31 cellular contexts compared by ENCODE assay signal in the genomic region with DNA sequence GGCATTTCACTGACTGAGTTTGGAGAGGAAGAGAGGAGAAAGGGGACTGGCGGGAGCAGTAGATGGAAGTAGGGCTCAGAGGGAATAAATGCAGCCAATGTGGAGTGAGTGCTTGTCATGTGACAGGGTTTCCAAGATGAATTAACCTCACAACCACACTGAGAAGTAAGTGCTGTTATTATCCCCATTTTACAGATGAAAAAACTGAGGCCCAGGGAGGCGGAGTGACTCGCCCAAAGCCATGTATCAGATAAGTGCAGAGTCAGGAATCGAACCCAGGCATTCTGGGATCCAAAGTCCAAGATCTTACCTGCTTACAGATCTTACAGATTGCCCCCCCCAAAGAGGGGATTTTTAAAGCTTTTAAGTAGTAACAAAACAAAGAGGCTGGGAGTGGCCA.
"Had no signal": no experiment of that assay in that cellular context is flagged by ENCODE, and none has a peak within 500 bp of the region (broad histone marks: within the 10 kb centered on the region; RNA-seq: fewer than 3 reads in every experiment).

No MANE protein-coding gene starts in this region.

- H3K4me3 Mint-ChIP-seq: natural killer cell; nephron; neural progenitor cell; stimulated activated memory B cell treated with anti-CD40 and anti-IgM and Interleukin-4, amounts not matched to agents 10 μg/mL and 1 μg/mL and 100 μg/mL, for 72 hours; stimulated activated naive CD8-positive, alpha-beta T cell treated with anti-CD3 and anti-CD28 coated beads, Interleukin-15, amount 100 ng/mL, for 72 hours; type B pancreatic cell had no signal

- H3K36me3 ChIP-seq: neural progenitor cell, ovary, spleen, suprapubic skin, tibial artery, transverse colon, upper lobe of right lung, uterus had no signal

- DNase-seq: natural killer cell; occipital lobe; ovary; posterior cingulate gyrus; psoas muscle; right cardiac atrium; spleen; stimulated activated CD4-positive, alpha-beta T cell treated with anti-CD3 and anti-CD28 coated beads, Interleukin-12 subunit alpha, Interleukin-12 subunit beta, amount 100 ng/mL, for 4 hours; stimulated activated CD4-positive, alpha-beta T cell treated with anti-CD3 and anti-CD28 coated beads, Interleukin-1b, Interleukin-23, amount 100 ng/mL, for 48 hours; stimulated activated CD4-positive, alpha-beta T cell treated with anti-CD3 and anti-CD28 coated beads, Interleukin-4, amount 100 ng/mL, for 1 hour; stimulated activated CD4-positive, alpha-beta T cell treated with anti-CD3 and anti-CD28 coated beads, Interleukin-4, amount 100 ng/mL, for 4 hours; stimulated activated CD8-positive, alpha-beta memory T cell treated with anti-CD3 and anti-CD28 coated beads, Interleukin-4, amount 100 ng/mL, for 48 hours; stimulated activated naive CD4-positive, alpha-beta T cell; stimulated activated naive CD8-positive, alpha-beta T cell treated with anti-CD3 and anti-CD28 coated beads, Interleukin-15, amount 100 ng/mL, for 72 hours; stimulated activated naive CD8-positive, alpha-beta T cell treated with anti-CD3 and anti-CD28 coated beads, Interleukin-15, Interleukin-2, amounts not matched to agents 100 U/mL and 50 U/mL, for 24 hours; substantia nigra; testis; tibial artery; transverse colon; upper lobe of right lung; uterus had no signal

- H3K27ac ChIP-seq: neural progenitor cell, ovary, parathyroid adenoma, psoas muscle, skin epidermis, spleen, suprapubic skin, testis, tibial artery, transverse colon, upper lobe of right lung, uterus had no signal

- H2AFZ ChIP-seq: neural progenitor cell, parathyroid adenoma had no signal

- H3K27ac Mint-ChIP-seq: natural killer cell; nephron; neural progenitor cell; progenitor cell of endocrine pancreas; stimulated activated memory B cell treated with anti-CD40 and anti-IgM and Interleukin-4, amounts not matched to agents 10 μg/mL and 1 μg/mL and 100 μg/mL, for 72 hours; stimulated activated naive CD8-positive, alpha-beta T cell treated with anti-CD3 and anti-CD28 coated beads, Interleukin-15, amount 100 ng/mL, for 72 hours; type B pancreatic cell had no signal

- H3K36me3 Mint-ChIP-seq: natural killer cell; neural progenitor cell; stimulated activated memory B cell treated with anti-CD40 and anti-IgM and Interleukin-4, amounts not matched to agents 10 μg/mL and 1 μg/mL and 100 μg/mL, for 72 hours; type B pancreatic cell had no signal

- H3K9me3 ChIP-seq: ovary, psoas muscle, suprapubic skin, testis, tibial artery, transverse colon, uterus had no signal

- H3K4me2 ChIP-seq: neural progenitor cell, smooth muscle cell had no signal

- H3K9me3 Mint-ChIP-seq: natural killer cell; neural progenitor cell; stimulated activated memory B cell treated with anti-CD40 and anti-IgM and Interleukin-4, amounts not matched to agents 10 μg/mL and 1 μg/mL and 100 μg/mL, for 72 hours; stimulated activated naive CD8-positive, alpha-beta T cell treated with anti-CD3 and anti-CD28 coated beads, Interleukin-15, amount 100 ng/mL, for 72 hours had no signal

- H3K4me1 Mint-ChIP-seq: natural killer cell, neural progenitor cell had no signal

- H3K4me3 ChIP-seq: neural progenitor cell, ovary, psoas muscle, skin epidermis, smooth muscle cell, spleen, suprapubic skin, testis, tibial artery, transverse colon, upper lobe of right lung, uterus had no signal

- H3K9ac ChIP-seq: neural progenitor cell, parathyroid adenoma had no signal

- ATAC-seq: natural killer cell; psoas muscle; right cardiac atrium; sciatic nerve; stimulated activated memory B cell treated with anti-CD40 and anti-IgM and Interleukin-4, amounts not matched to agents 10 μg/mL and 1 μg/mL and 100 μg/mL, for 72 hours; stimulated activated naive CD8-positive, alpha-beta T cell treated with anti-CD3 and anti-CD28 coated beads, Interleukin-15, amount 100 ng/mL, for 72 hours; stimulated activated naive CD8-positive, alpha-beta T cell treated with anti-CD3 and anti-CD28 coated beads, Interleukin-15, Interleukin-2, amounts not matched to agents 100 U/mL and 50 U/mL, for 24 hours; upper lobe of right lung had no signal

- H3K27me3 ChIP-seq: neural progenitor cell, ovary, suprapubic skin, testis, transverse colon, upper lobe of right lung, uterus had no signal

- H3K79me2 ChIP-seq: parathyroid adenoma had no signal

- H3K4me1 ChIP-seq: neural progenitor cell, parathyroid adenoma, psoas muscle, suprapubic skin, testis, tibial artery, transverse colon, upper lobe of right lung, uterus had no signal
